Comparison of ENCODE assay signal across 17 cellular contexts in genomic region chr9:101324245-101324804, GRCh38.
"Had no signal": no experiment of that assay in that cellular context is flagged by ENCODE, and none has a peak within 500 bp of the region (broad histone marks: within the 10 kb centered on the region; RNA-seq: fewer than 3 reads in every experiment).

No MANE protein-coding gene starts in this region.

- H3K4me1 ChIP-seq: gastrocnemius medialis, heart right ventricle, sigmoid colon had no signal

- H3K27me3 ChIP-seq: gastrocnemius medialis, sigmoid colon had no signal

- H3K27ac ChIP-seq: gastrocnemius medialis, heart right ventricle, sigmoid colon, skin epidermis had no signal

- H3K9me3 ChIP-seq: gastrocnemius medialis, sigmoid colon had no signal

- ATAC-seq: esophagus mucosa; gastrocnemius medialis; heart right ventricle; left cardiac atrium; natural killer cell treated with Interleukin-12 subunit alpha and Interleukin-12 subunit beta and Interleukin-15 and Interleukin-18, amount 100 ng/mL, for 72 hours had no signal

- H3K4me3 Mint-ChIP-seq: natural killer cell treated with Interleukin-12 subunit alpha and Interleukin-12 subunit beta and Interleukin-15 and Interleukin-18, amount 100 ng/mL, for 72 hours had no signal

- H3K36me3 ChIP-seq: gastrocnemius medialis, heart right ventricle, sigmoid colon had no signal

- DNase-seq: effector memory CD4-positive, alpha-beta T cell; gastrocnemius medialis; heart right ventricle; left cardiac atrium; mesenchymal stem cell; midbrain; sigmoid colon; stimulated activated CD4-positive, alpha-beta T cell treated with anti-CD3 and anti-CD28 coated beads, Interleukin-12 subunit alpha, Interleukin-12 subunit beta, amount 100 ng/mL, for 4 hours; stimulated activated naive CD4-positive, alpha-beta T cell; trophoblast cell had no signal

- H3K4me3 ChIP-seq: gastrocnemius medialis, heart right ventricle, lung, sigmoid colon, skin epidermis had no signal

- H3K27ac Mint-ChIP-seq: natural killer cell treated with Interleukin-12 subunit alpha and Interleukin-12 subunit beta and Interleukin-15 and Interleukin-18, amount 100 ng/mL, for 72 hours had no signal

- FAIRE-seq: endometrium, keratinocyte, urothelium cell line had no signal
